9 cellular contexts compared by ENCODE assay signal in genomic region chr2:190781604-190782198, GRCh38.
DNase-seq lines count a peak whose midpoint lies in the region; ATAC-seq and TF ChIP-seq lines count a peak whose summit lies in the region.
"Had no signal": no experiment of that assay in that cellular context is flagged by ENCODE, and none has a peak within 500 bp of the region (broad histone marks: within the 10 kb centered on the region; RNA-seq: fewer than 3 reads in every experiment).

No MANE protein-coding gene starts in this region.

- H3K4me1 Mint-ChIP-seq in activated naive CD4-positive, alpha-beta T cell treated with anti-CD3 and anti-CD28 coated beads for 36 hours (ENCODE audit: low read depth): peaks cover 26% of the 10 kb centered on the region
- H3K4me1 Mint-ChIP-seq: activated B cell treated with CpG ODN at 0.5 μM for 24 hours had no signal

- TF ChIP-seq CTCF in DND-41 (IDR thresholded peaks at IDR 0.05; ENCODE audit: borderline replicate concordance, extremely low read depth, low read length, poor library complexity, severe bottlenecking) (peak; percentile 52), heart left ventricle (IDR thresholded peaks at IDR 0.05) (peak; percentile 41 to 78 (median 66)), gastrocnemius medialis (IDR thresholded peaks at IDR 0.05 in 4 of 5, conservative IDR thresholded peaks at IDR 0.05 in 1 of 5) (peak; percentile 27 to 58 (median 40))

- H4K20me1 ChIP-seq in DND-41 (ENCODE audit: insufficient read depth, low read length): no peaks in the 10 kb centered on the region

- no peaks in the 10 kb centered on the region for H3K4me1 ChIP-seq in DND-41 (ENCODE audit: insufficient read depth, low read length)
- peaks cover 0 to 3% (median 0%) of the 10 kb centered on the region in 12 donors for H3K4me1 ChIP-seq in heart left ventricle
- H3K4me1 ChIP-seq in gastrocnemius medialis: no peaks in the 10 kb centered on the region

- ATAC-seq in DND-41 (ENCODE audit: insufficient read depth, low read depth): peak; percentile 85
- ATAC-seq in heart left ventricle: peak in 3 of 4 donors; percentile 52 to 69 (median 69)
- no peak for ATAC-seq in gastrocnemius medialis
- ATAC-seq in GM18517 (IDR thresholded peaks at IDR 0.05; ENCODE audit: unreplicated experiment): no peak
- no peak for ATAC-seq in HG03457 (IDR thresholded peaks at IDR 0.05; ENCODE audit: unreplicated experiment)

- no peak for TF ChIP-seq POLR2A in heart left ventricle (IDR thresholded peaks at IDR 0.05)
- TF ChIP-seq POLR2A in gastrocnemius medialis (IDR thresholded peaks at IDR 0.05): no peak

- no peak overlapping the region for H3K27ac Mint-ChIP-seq in activated naive CD4-positive, alpha-beta T cell treated with anti-CD3 and anti-CD28 coated beads for 36 hours
- H3K27ac Mint-ChIP-seq: activated B cell treated with CpG ODN at 0.5 μM for 24 hours had no signal

- in situ Hi-C loops in gastrocnemius medialis (cut with MboI; ENCODE audit: low sequenced_read_pairs in 4 of 4): loop anchor here in 1 of 4 donors (25.0 kb wide), 1 partner anchor 731 kb away; no protein-coding TSS in a partner anchor

- no peak overlapping the region for H3K4me2 ChIP-seq in DND-41 (ENCODE audit: insufficient read depth, low read length)

- H3K9me3 ChIP-seq in DND-41 (ENCODE audit: insufficient read depth, low read length, severe bottlenecking) (peaks cover 3% of the 10 kb centered on the region), heart left ventricle (peaks cover 0 to 12% (median 0%) of the 10 kb centered on the region in 12 donors), gastrocnemius medialis (no peaks in the 10 kb centered on the region)

- no peak overlapping the region for H3K4me3 ChIP-seq in DND-41 (ENCODE audit: low read depth in 1 of 2, low read length in 2 of 2)
- no peak overlapping the region for H3K4me3 ChIP-seq in Jurkat, Clone E6-1 (ENCODE audit: low read length)
- no peak overlapping the region for H3K4me3 ChIP-seq in heart left ventricle
- no peak overlapping the region for H3K4me3 ChIP-seq in gastrocnemius medialis

- no peaks in the 10 kb centered on the region for H3K79me2 ChIP-seq in DND-41 (ENCODE audit: insufficient read depth, low read length)

- H3K36me3 Mint-ChIP-seq in activated naive CD4-positive, alpha-beta T cell treated with anti-CD3 and anti-CD28 coated beads for 36 hours (ENCODE audit: low read depth): no peaks in the 10 kb centered on the region

- H3K27me3 ChIP-seq in DND-41 (ENCODE audit: insufficient read depth, low read length, poor library complexity): peaks cover 3% of the 10 kb centered on the region
- no peaks in the 10 kb centered on the region for H3K27me3 ChIP-seq in heart left ventricle
- H3K27me3 ChIP-seq in gastrocnemius medialis: no peaks in the 10 kb centered on the region

- CTCF ChIA-PET in activated naive CD4-positive, alpha-beta T cell treated with anti-CD3 and anti-CD28 coated beads for 36 hours (lab: Charles Lee): interaction anchor here (0.6 to 4.1 kb wide), 25 partner anchors 12 to 374 kb away, joined by 3 to 28 read pairs (median 4); no protein-coding TSS in a partner anchor

- H3K9me3 Mint-ChIP-seq in activated naive CD4-positive, alpha-beta T cell treated with anti-CD3 and anti-CD28 coated beads for 36 hours: peaks cover 2% of the 10 kb centered on the region
- H3K9me3 Mint-ChIP-seq: activated B cell treated with CpG ODN at 0.5 μM for 24 hours had no signal

- no peaks in the 10 kb centered on the region for H3K36me3 ChIP-seq in DND-41 (ENCODE audit: insufficient read depth, low read length)
- H3K36me3 ChIP-seq in heart left ventricle: no peaks in the 10 kb centered on the region
- H3K36me3 ChIP-seq in gastrocnemius medialis: no peaks in the 10 kb centered on the region

- no peak overlapping the region for H3K27ac ChIP-seq in DND-41 (ENCODE audit: low read length)
- no peak overlapping the region for H3K27ac ChIP-seq in heart left ventricle
- no peak overlapping the region for H3K27ac ChIP-seq in gastrocnemius medialis

- H3K27me3 Mint-ChIP-seq in activated naive CD4-positive, alpha-beta T cell treated with anti-CD3 and anti-CD28 coated beads for 36 hours (ENCODE audit: low read depth): no peaks in the 10 kb centered on the region

- H3K9ac ChIP-seq in DND-41 (ENCODE audit: low read depth, low read length): no peak overlapping the region

- DNase-seq in DND-41: peak; percentile 60
- DNase-seq in Jurkat, Clone E6-1 (ENCODE audit: low read depth, low spot score): peak; percentile 49
- peak; percentile 59 for DNase-seq in RPMI7951 (ENCODE audit: low read depth)
- peak; percentile 77 for DNase-seq in activated naive CD4-positive, alpha-beta T cell treated with anti-CD3 and anti-CD28 coated beads for 36 hours
- peak in 3 of 5 donors; percentile 42 to 46 (median 42) for DNase-seq in heart left ventricle
- no peak for DNase-seq in gastrocnemius medialis
- DNase-seq: activated B cell treated with CpG ODN at 0.5 μM for 24 hours had no signal

- intact Hi-C loops in activated naive CD4-positive, alpha-beta T cell treated with anti-CD3 and anti-CD28 coated beads for 36 hours (cut with micrococcal nuclease): loop anchor here (1.0 to 5.0 kb wide), 6 partner anchors 23 to 741 kb away; partner anchors contain the start of gene GLS
- intact Hi-C loops in heart left ventricle (cut with DNase I): loop anchor here (1.0 to 5.0 kb wide), 8 partner anchors 23 to 251 kb away; partner anchors contain the start of gene STAT1 (in 1 of the 10)
- intact Hi-C loops in gastrocnemius medialis (cut with DNase I; ENCODE audit: low total_unique reads): loop anchor here (5.0 kb wide), 1 partner anchor 251 kb away; no protein-coding TSS in a partner anchor

- H3K4me3 Mint-ChIP-seq in activated naive CD4-positive, alpha-beta T cell treated with anti-CD3 and anti-CD28 coated beads for 36 hours: no peak overlapping the region
- H3K4me3 Mint-ChIP-seq: activated B cell treated with CpG ODN at 0.5 μM for 24 hours had no signal

- WGBS in heart left ventricle, 4 donors: 41 to 46% (median 42%) methylated on average over 4 of the region's 4 CpGs

- no peak overlapping the region for H2AFZ ChIP-seq in DND-41 (ENCODE audit: low read depth, low read length)

Comparison
In these comparisons a context has a peak if more than half of its experiments do, and no peak if none do; other contexts are left out.
1. ATAC-seq: peak in DND-41 (single experiment) and heart left ventricle (3 of 4); none in gastrocnemius medialis (0 of 2), GM18517 (single experiment) and HG03457 (single experiment).
2. DNase-seq: peak in DND-41 (single experiment), Jurkat, Clone E6-1 (single experiment), RPMI7951 (single experiment), activated naive CD4-positive, alpha-beta T cell treated with anti-CD3 and anti-CD28 coated beads for 36 hours (single experiment) and heart left ventricle (3 of 5); none in gastrocnemius medialis (0 of 2).
3. Peak in every context shown above with its lines, with median percentiles within 50 percentile points of each other: CTCF ChIP-seq.